In the genomic region with DNA sequence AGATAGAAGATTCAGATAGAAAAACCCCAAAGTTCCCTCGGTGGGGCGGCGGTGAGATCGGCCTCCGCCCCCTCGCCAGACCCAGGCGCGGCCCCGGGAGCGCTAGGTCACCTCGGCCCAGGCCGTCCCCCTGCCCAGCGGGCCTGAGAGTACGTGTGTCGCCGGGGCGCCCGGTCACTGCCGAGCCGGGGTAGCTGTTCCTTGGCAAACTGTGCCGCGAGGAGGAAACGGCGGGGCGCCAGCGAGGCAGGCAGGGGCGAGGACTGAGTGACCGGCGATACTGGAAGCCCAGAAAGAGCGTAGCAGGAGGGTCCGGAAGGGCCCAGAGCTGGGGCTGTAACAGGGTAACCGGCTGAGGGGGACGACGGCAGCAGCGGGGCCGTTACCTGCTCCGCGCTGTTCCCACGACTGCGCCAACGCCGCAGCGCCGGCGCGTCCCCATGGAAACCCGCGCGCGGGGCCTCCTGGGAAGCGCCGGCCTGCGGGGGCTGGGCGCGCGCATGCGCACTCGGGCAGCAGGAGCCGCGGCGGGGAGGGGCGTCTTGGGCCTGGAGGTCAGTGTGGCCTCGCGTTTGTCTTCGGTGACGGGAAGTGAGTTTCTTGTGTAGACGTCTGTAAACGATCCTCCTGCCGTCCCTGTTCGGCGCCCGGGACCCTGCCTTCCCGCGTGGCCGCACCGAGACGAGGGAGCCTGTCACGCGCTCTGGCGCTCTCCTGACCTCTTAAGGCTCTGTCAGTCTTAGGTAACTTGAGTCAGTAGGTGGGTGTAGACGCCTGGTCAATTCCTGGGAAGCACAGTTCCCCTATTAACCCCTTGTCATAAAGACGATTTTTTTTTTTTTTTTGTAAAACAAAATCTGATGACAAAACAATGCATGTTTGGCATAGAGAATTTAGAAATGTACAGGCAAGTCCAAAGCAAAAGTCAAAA, we compare ENCODE assay signal across 1 cellular context.
A peak's percentile ranks its signal among the peaks of the same experiment; 100 is the strongest.
TF ChIP-seq lines count a peak whose summit lies in the region.

A gene (minus strand): TSS at position 440 of the 931 bp plus-strand sequence. CDS start 17,285 bp downstream, outside the sequence.

TF ChIP-seq in K562, 482 proteins besides CTCF, POLR2A, EP300 and RAD21 (continued from another document and continues in another):
- TF ChIP-seq, protein P1, sequence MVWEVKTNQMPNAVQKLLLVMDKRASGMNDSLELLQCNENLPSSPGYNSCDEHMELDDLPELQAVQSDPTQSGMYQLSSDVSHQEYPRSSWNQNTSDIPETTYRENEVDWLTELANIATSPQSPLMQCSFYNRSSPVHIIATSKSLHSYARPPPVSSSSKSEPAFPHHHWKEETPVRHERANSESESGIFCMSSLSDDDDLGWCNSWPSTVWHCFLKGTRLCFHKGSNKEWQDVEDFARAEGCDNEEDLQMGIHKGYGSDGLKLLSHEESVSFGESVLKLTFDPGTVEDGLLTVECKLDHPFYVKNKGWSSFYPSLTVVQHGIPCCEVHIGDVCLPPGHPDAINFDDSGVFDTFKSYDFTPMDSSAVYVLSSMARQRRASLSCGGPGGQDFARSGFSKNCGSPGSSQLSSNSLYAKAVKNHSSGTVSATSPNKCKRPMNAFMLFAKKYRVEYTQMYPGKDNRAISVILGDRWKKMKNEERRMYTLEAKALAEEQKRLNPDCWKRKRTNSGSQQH (CRISPR knock-in tag; IDR thresholded peaks at IDR 0.05): no peak
- TF ChIP-seq CC2D1A (IDR thresholded peaks at IDR 0.05): no peak
- TF ChIP-seq, protein P2, sequence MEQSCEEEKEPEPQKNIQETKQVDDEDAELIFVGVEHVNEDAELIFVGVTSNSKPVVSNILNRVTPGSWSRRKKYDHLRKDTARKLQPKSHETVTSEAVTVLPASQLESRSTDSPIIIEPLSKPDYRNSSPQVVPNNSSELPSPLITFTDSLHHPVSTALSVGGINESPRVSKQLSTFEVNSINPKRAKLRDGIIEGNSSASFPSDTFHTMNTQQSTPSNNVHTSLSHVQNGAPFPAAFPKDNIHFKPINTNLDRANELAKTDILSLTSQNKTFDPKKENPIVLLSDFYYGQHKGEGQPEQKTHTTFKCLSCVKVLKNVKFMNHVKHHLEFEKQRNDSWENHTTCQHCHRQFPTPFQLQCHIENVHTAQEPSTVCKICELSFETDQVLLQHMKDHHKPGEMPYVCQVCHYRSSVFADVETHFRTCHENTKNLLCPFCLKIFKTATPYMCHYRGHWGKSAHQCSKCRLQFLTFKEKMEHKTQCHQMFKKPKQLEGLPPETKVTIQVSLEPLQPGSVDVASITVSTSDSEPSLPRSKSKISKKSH (CRISPR knock-in tag; IDR thresholded peaks at IDR 0.05): no peak
- TF ChIP-seq SUPT5H (IDR thresholded peaks at IDR 0.05): peak; percentile 91
- TF ChIP-seq, protein P3, sequence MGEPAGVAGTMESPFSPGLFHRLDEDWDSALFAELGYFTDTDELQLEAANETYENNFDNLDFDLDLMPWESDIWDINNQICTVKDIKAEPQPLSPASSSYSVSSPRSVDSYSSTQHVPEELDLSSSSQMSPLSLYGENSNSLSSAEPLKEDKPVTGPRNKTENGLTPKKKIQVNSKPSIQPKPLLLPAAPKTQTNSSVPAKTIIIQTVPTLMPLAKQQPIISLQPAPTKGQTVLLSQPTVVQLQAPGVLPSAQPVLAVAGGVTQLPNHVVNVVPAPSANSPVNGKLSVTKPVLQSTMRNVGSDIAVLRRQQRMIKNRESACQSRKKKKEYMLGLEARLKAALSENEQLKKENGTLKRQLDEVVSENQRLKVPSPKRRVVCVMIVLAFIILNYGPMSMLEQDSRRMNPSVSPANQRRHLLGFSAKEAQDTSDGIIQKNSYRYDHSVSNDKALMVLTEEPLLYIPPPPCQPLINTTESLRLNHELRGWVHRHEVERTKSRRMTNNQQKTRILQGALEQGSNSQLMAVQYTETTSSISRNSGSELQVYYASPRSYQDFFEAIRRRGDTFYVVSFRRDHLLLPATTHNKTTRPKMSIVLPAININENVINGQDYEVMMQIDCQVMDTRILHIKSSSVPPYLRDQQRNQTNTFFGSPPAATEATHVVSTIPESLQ (CRISPR knock-in tag; IDR thresholded peaks at IDR 0.05): no peak
- TF ChIP-seq TEAD2 (tag; IDR thresholded peaks at IDR 0.05): no peak
- TF ChIP-seq MYC (IDR thresholded peaks at IDR 0.05; ENCODE audit: low read depth, low read length): peak; percentile 94
- no peak; the same call in 1 of the 2 replicates for TF ChIP-seq MYC (CRISPR knock-in tag; IDR thresholded peaks at IDR 0.05; ENCODE audit: borderline replicate concordance, low read depth)
- no peak for TF ChIP-seq FOXK2 (conservative IDR thresholded peaks at IDR 0.05 in 1 of 2, IDR thresholded peaks at IDR 0.05 in 1 of 2; ENCODE audit: low read depth in 2 of 2)
- peak; percentile 86; the same call in 1 of the 2 replicates for TF ChIP-seq FOXP1 (CRISPR knock-in tag; IDR thresholded peaks at IDR 0.05)
- TF ChIP-seq PURB (CRISPR knock-in tag; IDR thresholded peaks at IDR 0.05; ENCODE audit: low read depth): no peak
- TF ChIP-seq BMI1 (IDR thresholded peaks at IDR 0.05; ENCODE audit: low read length): peak; percentile 62
- peak; percentile 2; the same call in 1 of the 2 replicates for TF ChIP-seq ATF1 (CRISPR knock-in tag; IDR thresholded peaks at IDR 0.05)
- TF ChIP-seq ATF1 (tag; IDR thresholded peaks at IDR 0.05): peak; percentile 79
- TF ChIP-seq, protein P4, sequence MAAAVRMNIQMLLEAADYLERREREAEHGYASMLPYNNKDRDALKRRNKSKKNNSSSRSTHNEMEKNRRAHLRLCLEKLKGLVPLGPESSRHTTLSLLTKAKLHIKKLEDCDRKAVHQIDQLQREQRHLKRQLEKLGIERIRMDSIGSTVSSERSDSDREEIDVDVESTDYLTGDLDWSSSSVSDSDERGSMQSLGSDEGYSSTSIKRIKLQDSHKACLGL (CRISPR knock-in tag; IDR thresholded peaks at IDR 0.05; ENCODE audit: borderline replicate concordance, poor library complexity, severe bottlenecking): no peak
- TF ChIP-seq, protein P5, sequence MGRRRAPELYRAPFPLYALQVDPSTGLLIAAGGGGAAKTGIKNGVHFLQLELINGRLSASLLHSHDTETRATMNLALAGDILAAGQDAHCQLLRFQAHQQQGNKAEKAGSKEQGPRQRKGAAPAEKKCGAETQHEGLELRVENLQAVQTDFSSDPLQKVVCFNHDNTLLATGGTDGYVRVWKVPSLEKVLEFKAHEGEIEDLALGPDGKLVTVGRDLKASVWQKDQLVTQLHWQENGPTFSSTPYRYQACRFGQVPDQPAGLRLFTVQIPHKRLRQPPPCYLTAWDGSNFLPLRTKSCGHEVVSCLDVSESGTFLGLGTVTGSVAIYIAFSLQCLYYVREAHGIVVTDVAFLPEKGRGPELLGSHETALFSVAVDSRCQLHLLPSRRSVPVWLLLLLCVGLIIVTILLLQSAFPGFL (CRISPR knock-in tag; IDR thresholded peaks at IDR 0.05): no peak
- TF ChIP-seq KLF16 (IDR thresholded peaks at IDR 0.05): no peak
- TF ChIP-seq NR2C1 (IDR thresholded peaks at IDR 0.05): peak; percentile 66; the same call in 1 of the 2 replicates
- TF ChIP-seq NR2C1 (tag; IDR thresholded peaks at IDR 0.05): peak; percentile 62
- TF ChIP-seq, protein P6, sequence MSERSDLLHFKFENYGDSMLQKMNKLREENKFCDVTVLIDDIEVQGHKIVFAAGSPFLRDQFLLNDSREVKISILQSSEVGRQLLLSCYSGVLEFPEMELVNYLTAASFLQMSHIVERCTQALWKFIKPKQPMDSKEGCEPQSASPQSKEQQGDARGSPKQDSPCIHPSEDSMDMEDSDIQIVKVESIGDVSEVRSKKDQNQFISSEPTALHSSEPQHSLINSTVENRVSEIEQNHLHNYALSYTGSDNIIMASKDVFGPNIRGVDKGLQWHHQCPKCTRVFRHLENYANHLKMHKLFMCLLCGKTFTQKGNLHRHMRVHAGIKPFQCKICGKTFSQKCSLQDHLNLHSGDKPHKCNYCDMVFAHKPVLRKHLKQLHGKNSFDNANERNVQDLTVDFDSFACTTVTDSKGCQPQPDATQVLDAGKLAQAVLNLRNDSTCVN (CRISPR knock-in tag; IDR thresholded peaks at IDR 0.05): peak; percentile 90; the same call in 1 of the 2 replicates
- peak in 1 of 2 experiments; percentile 78; a peak in 1 of 4 replicates for TF ChIP-seq KDM4B (IDR thresholded peaks at IDR 0.05; ENCODE audit: borderline replicate concordance in 2 of 2, low read depth in 1 of 2)
- peak; percentile 94 for TF ChIP-seq POLR2G (IDR thresholded peaks at IDR 0.05; ENCODE audit: low read depth, low read length)
- TF ChIP-seq, protein P7, sequence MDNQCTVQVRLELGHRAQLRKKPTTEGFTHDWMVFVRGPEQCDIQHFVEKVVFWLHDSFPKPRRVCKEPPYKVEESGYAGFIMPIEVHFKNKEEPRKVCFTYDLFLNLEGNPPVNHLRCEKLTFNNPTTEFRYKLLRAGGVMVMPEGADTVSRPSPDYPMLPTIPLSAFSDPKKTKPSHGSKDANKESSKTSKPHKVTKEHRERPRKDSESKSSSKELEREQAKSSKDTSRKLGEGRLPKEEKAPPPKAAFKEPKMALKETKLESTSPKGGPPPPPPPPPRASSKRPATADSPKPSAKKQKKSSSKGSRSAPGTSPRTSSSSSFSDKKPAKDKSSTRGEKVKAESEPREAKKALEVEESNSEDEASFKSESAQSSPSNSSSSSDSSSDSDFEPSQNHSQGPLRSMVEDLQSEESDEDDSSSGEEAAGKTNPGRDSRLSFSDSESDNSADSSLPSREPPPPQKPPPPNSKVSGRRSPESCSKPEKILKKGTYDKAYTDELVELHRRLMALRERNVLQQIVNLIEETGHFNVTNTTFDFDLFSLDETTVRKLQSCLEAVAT (IDR thresholded peaks at IDR 0.05): 0 out of 4 replicates have a peak, but pooled peaks of 1 of the 2 experiments have one; percentile 17
- no peak for TF ChIP-seq PPARD (CRISPR knock-in tag; IDR thresholded peaks at IDR 0.05)
- TF ChIP-seq PRMT5 (CRISPR knock-in tag; IDR thresholded peaks at IDR 0.05): 0 out of 2 replicates have a peak, but pooled peaks have one; percentile 19
- peak; percentile 70; the same call in 1 of the 2 replicates for TF ChIP-seq BRD4 (IDR thresholded peaks at IDR 0.05)
- no peak; the same call in 1 of the 2 replicates for TF ChIP-seq ZNF76 (CRISPR knock-in tag; IDR thresholded peaks at IDR 0.05; ENCODE audit: borderline replicate concordance)
- TF ChIP-seq RBM15 (IDR thresholded peaks at IDR 0.05; ENCODE audit: insufficient read depth, low read length): no peak
- TF ChIP-seq MTF1 (CRISPR knock-in tag; IDR thresholded peaks at IDR 0.05; ENCODE audit: borderline replicate concordance): peak; percentile 69; the same call in 1 of the 2 replicates
- peak; percentile 76 for TF ChIP-seq HDAC3 (IDR thresholded peaks at IDR 0.05; ENCODE audit: borderline replicate concordance, partially characterized antibody)
- no peak for TF ChIP-seq RUNX1 (IDR thresholded peaks at IDR 0.05; ENCODE audit: low read depth)
- TF ChIP-seq NFRKB (IDR thresholded peaks at IDR 0.05; ENCODE audit: low read depth): peak; percentile 38; the same call in 1 of the 2 replicates
- peak; percentile 83 for TF ChIP-seq FOXJ2 (tag; IDR thresholded peaks at IDR 0.05)
- TF ChIP-seq, protein P8, sequence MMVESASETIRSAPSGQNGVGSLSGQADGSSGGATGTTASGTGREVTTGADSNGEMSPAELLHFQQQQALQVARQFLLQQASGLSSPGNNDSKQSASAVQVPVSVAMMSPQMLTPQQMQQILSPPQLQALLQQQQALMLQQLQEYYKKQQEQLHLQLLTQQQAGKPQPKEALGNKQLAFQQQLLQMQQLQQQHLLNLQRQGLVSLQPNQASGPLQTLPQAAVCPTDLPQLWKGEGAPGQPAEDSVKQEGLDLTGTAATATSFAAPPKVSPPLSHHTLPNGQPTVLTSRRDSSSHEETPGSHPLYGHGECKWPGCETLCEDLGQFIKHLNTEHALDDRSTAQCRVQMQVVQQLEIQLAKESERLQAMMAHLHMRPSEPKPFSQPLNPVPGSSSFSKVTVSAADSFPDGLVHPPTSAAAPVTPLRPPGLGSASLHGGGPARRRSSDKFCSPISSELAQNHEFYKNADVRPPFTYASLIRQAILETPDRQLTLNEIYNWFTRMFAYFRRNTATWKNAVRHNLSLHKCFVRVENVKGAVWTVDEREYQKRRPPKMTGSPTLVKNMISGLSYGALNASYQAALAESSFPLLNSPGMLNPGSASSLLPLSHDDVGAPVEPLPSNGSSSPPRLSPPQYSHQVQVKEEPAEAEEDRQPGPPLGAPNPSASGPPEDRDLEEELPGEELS (CRISPR knock-in tag; IDR thresholded peaks at IDR 0.05; ENCODE audit: borderline replicate concordance): no peak; the same call in 1 of the 2 replicates
- TF ChIP-seq ZSCAN29 (IDR thresholded peaks at IDR 0.05): peak; percentile 99
- TF ChIP-seq, protein P9, sequence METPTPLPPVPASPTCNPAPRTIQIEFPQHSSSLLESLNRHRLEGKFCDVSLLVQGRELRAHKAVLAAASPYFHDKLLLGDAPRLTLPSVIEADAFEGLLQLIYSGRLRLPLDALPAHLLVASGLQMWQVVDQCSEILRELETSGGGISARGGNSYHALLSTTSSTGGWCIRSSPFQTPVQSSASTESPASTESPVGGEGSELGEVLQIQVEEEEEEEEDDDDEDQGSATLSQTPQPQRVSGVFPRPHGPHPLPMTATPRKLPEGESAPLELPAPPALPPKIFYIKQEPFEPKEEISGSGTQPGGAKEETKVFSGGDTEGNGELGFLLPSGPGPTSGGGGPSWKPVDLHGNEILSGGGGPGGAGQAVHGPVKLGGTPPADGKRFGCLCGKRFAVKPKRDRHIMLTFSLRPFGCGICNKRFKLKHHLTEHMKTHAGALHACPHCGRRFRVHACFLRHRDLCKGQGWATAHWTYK (CRISPR knock-in tag; IDR thresholded peaks at IDR 0.05): peak; percentile 35; the same call in 1 of the 2 replicates
- TF ChIP-seq TGIF2 (CRISPR knock-in tag; IDR thresholded peaks at IDR 0.05): no peak
- TF ChIP-seq ZNF586 (CRISPR knock-in tag; conservative IDR thresholded peaks at IDR 0.05): 0 out of 2 replicates have a peak, but pooled peaks have one; percentile 52
- TF ChIP-seq SMAD3 (CRISPR knock-in tag; conservative IDR thresholded peaks at IDR 0.05): peak; percentile 75
- peak; percentile 9; the same call in 1 of the 2 replicates for TF ChIP-seq TCF3 (CRISPR knock-in tag; IDR thresholded peaks at IDR 0.05)
- TF ChIP-seq SP2 (IDR thresholded peaks at IDR 0.05; ENCODE audit: extremely low read depth, low read depth, low read length, poor library complexity, severe bottlenecking): no peak
- TF ChIP-seq, protein P10, sequence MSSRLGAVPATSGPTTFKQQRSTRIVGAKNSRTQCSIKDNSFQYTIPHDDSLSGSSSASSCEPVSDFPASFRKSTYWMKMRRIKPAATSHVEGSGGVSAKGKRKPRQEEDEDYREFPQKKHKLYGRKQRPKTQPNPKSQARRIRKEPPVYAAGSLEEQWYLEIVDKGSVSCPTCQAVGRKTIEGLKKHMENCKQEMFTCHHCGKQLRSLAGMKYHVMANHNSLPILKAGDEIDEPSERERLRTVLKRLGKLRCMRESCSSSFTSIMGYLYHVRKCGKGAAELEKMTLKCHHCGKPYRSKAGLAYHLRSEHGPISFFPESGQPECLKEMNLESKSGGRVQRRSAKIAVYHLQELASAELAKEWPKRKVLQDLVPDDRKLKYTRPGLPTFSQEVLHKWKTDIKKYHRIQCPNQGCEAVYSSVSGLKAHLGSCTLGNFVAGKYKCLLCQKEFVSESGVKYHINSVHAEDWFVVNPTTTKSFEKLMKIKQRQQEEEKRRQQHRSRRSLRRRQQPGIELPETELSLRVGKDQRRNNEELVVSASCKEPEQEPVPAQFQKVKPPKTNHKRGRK (tag; IDR thresholded peaks at IDR 0.05): no peak
- TF ChIP-seq SIN3A (IDR thresholded peaks at IDR 0.05; ENCODE audit: borderline replicate concordance in 2 of 2, control insufficient read depth in 1 of 2, low read depth in 2 of 2, low read length in 2 of 2): peak; percentile 94 to 96; a peak in 3 of 4 replicates
- TF ChIP-seq RFX5 (IDR thresholded peaks at IDR 0.05; ENCODE audit: low read depth, low read length): no peak
- no peak for TF ChIP-seq TAL1 (IDR thresholded peaks at IDR 0.05)
